In the genomic region with DNA sequence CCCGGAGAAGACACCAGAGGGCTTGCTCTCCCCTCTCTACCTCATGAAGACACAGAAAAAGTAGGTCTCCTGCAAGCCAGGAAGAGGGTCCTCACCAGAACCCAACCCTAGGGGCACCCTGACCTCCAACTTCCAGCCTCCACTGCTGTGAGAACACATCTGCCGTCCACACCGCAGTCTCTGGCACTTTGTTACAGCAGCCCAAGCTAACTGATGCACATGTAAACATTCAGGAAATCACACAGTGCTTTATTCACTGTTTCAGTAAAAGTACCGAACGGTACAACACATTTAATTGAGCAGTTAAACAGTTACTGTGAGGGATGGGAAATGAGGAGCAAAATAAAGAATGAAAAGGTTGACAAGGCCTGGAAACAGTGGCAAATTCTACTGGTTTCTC, we compare ENCODE assay signal across 21 cellular contexts. TPM values are rescaled to one million over a fixed set of nuclear protein-coding genes. Genes with fewer than 3 reads are reported as not detected.
DNase-seq lines count a peak whose midpoint lies in the region; ATAC-seq and TF ChIP-seq lines count a peak whose summit lies in the region.
"Had no signal": no experiment of that assay in that cellular context is flagged by ENCODE, and none has a peak within 500 bp of the region (broad histone marks: within the 10 kb centered on the region; RNA-seq: fewer than 3 reads in every experiment).

No MANE protein-coding gene starts in this region.

- DNase-seq in right atrium auricular region (ENCODE audit: low spot score) (no peak), heart left ventricle (no peak), WTC11 (ENCODE audit: low spot score) (no peak), glutamatergic neuron (no peak), NCI-H2196 treated with DMSO at 0.1 percent for 48 hours (lab: John Stamatoyannopoulos, UW; ENCODE audit: unreplicated experiment) (no peak), NCI-H1417 (lab: John Stamatoyannopoulos, UW) (no peak)
- DNase-seq in stimulated activated CD4-positive, alpha-beta T cell treated with anti-CD3 and anti-CD28 coated beads, Interleukin-4, amount 100 ng/mL, for 24 hours, result no peak
- DNase-seq: AML-193; CD4-positive, alpha-beta T cell; GM23248; H7; HFFc6; KG1; MG63; NCI-H1105 treated with DMSO at 0.1 percent for 48 hours; NCI-H2029; NCI-H526 treated with DMSO at 0.1 percent for 48 hours; OCI-M1; SIG-M5 had no signal

- 0 out of 2 replicates have a peak overlapping the region, but pooled peaks have one; percentile 32 for H3K27ac Mint-ChIP-seq in WTC11
- peak overlapping the region; percentile 82 for H3K27ac Mint-ChIP-seq in glutamatergic neuron (ENCODE audit: unreplicated experiment)
- H3K27ac Mint-ChIP-seq: CD4-positive, alpha-beta T cell; HFFc6 had no signal

- TF ChIP-seq POLR2A in heart left ventricle (IDR thresholded peaks at IDR 0.05), result no peak

- H3K36me3 Mint-ChIP-seq in WTC11 (peaks cover 57% of the 10 kb centered on the region), glutamatergic neuron (ENCODE audit: unreplicated experiment) (no peaks in the 10 kb centered on the region)

- 85 to 97% (median 90%) methylated on average over 5 of the region's 5 CpGs for WGBS in heart left ventricle, 4 donors

- H3K27ac ChIP-seq in right atrium auricular region (peak overlapping the region; percentile 62 to 73), heart left ventricle (peak overlapping the region in 6 of 12 donors; percentile 4 to 73 (median 18))
- H3K27ac ChIP-seq: BLaER1 treated with 17β-estradiol and CSF1 and Interleukin-3, amounts not matched to agents 10 nM and 100 nM; GM23248; SK-N-MC had no signal

- H3K9me3 ChIP-seq in right atrium auricular region (no peaks in the 10 kb centered on the region), heart left ventricle (no peaks in the 10 kb centered on the region)
- H3K9me3 ChIP-seq: BLaER1 treated with 17β-estradiol and CSF1 and Interleukin-3, amounts not matched to agents 10 nM and 100 nM; MG63 had no signal

- H3K27me3 Mint-ChIP-seq in WTC11 (ENCODE audit: low read depth), result no peaks in the 10 kb centered on the region
- peaks cover 4% of the 10 kb centered on the region for H3K27me3 Mint-ChIP-seq in glutamatergic neuron (ENCODE audit: unreplicated experiment)
- H3K27me3 Mint-ChIP-seq: CD4-positive, alpha-beta T cell had no signal

- no peak for ATAC-seq in heart left ventricle
- no peak for ATAC-seq in WTC11

- H3K36me3 ChIP-seq in right atrium auricular region (no peaks in the 10 kb centered on the region), heart left ventricle (no peaks in the 10 kb centered on the region)

- no peak overlapping the region for H3K4me3 ChIP-seq in right atrium auricular region
- H3K4me3 ChIP-seq in heart left ventricle, result peak overlapping the region in 1 of 12 donors; percentile 29
- H3K4me3 ChIP-seq: BLaER1 treated with 17β-estradiol and CSF1 and Interleukin-3, amounts not matched to agents 10 nM and 100 nM; GM23248; MG63; SK-N-MC had no signal

- no peaks in the 10 kb centered on the region for H3K27me3 ChIP-seq in right atrium auricular region
- no peaks in the 10 kb centered on the region for H3K27me3 ChIP-seq in heart left ventricle
- H3K27me3 ChIP-seq: BLaER1 treated with 17β-estradiol and CSF1 and Interleukin-3, amounts not matched to agents 10 nM and 100 nM; MG63 had no signal

- intact Hi-C loops in heart left ventricle (cut with DNase I), result loop anchor here in 2 of 10 donors (5.0 to 10.0 kb wide), 2 partner anchors 64 to 93 kb away; a partner anchor contains a TSS

- H3K4me1 Mint-ChIP-seq in WTC11 (no peaks in the 10 kb centered on the region), glutamatergic neuron (ENCODE audit: low read depth, unreplicated experiment) (peaks cover 18% of the 10 kb centered on the region)

- no peak for TF ChIP-seq CTCF in right atrium auricular region (IDR thresholded peaks at IDR 0.05)
- no peak for TF ChIP-seq CTCF in heart left ventricle (IDR thresholded peaks at IDR 0.05)
- no peak for TF ChIP-seq CTCF in WTC11 (IDR thresholded peaks at IDR 0.05)
- TF ChIP-seq CTCF in glutamatergic neuron (IDR thresholded peaks at IDR 0.05; ENCODE audit: partially characterized antibody, unreplicated experiment), result no peak

- H3K4me1 ChIP-seq in right atrium auricular region (peaks cover 0 to 13% of the 10 kb centered on the region in 2 donors), heart left ventricle (peaks cover 0 to 15% (median 7%) of the 10 kb centered on the region in 12 donors)

- CTCF ChIA-PET in WTC11 (lab: Charles Lee), result no interaction called here

- H3K4me3 Mint-ChIP-seq in WTC11, result no peak overlapping the region
- no peak overlapping the region for H3K4me3 Mint-ChIP-seq in glutamatergic neuron (ENCODE audit: unreplicated experiment)
- H3K4me3 Mint-ChIP-seq: CD4-positive, alpha-beta T cell; HFFc6 had no signal

- POLR2A ChIA-PET in WTC11 (lab: Charles Lee), result no interaction called here

- no peaks in the 10 kb centered on the region for H3K9me3 Mint-ChIP-seq in WTC11
- H3K9me3 Mint-ChIP-seq in glutamatergic neuron (ENCODE audit: unreplicated experiment), result peaks cover 4% of the 10 kb centered on the region
- H3K9me3 Mint-ChIP-seq: CD4-positive, alpha-beta T cell; HFFc6 had no signal

TF ChIP-seq in WTC11, 78 proteins besides CTCF, POLR2A, EP300 and RAD21:
- TF ChIP-seq FOXK1 (CRISPR knock-in tag; IDR thresholded peaks at IDR 0.05) (no peak), CBFB (CRISPR knock-in tag; IDR thresholded peaks at IDR 0.05; ENCODE audit: low read depth) (no peak), FOXJ3 (CRISPR knock-in tag; IDR thresholded peaks at IDR 0.05; ENCODE audit: borderline replicate concordance) (no peak), ZNF416 (CRISPR knock-in tag; IDR thresholded peaks at IDR 0.05) (no peak), NR1H2 (CRISPR knock-in tag; IDR thresholded peaks at IDR 0.05) (no peak), JAZF1 (CRISPR knock-in tag; IDR thresholded peaks at IDR 0.05) (no peak)
- TF ChIP-seq, protein P1, sequence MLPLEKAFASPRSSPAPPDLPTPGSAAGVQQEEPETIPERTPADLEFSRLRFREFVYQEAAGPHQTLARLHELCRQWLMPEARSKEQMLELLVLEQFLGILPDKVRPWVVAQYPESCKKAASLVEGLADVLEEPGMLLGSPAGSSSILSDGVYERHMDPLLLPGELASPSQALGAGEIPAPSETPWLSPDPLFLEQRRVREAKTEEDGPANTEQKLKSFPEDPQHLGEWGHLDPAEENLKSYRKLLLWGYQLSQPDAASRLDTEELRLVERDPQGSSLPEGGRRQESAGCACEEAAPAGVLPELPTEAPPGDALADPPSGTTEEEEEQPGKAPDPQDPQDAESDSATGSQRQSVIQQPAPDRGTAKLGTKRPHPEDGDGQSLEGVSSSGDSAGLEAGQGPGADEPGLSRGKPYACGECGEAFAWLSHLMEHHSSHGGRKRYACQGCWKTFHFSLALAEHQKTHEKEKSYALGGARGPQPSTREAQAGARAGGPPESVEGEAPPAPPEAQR (CRISPR knock-in tag; IDR thresholded peaks at IDR 0.05), result no peak
- TF ChIP-seq, protein P2, sequence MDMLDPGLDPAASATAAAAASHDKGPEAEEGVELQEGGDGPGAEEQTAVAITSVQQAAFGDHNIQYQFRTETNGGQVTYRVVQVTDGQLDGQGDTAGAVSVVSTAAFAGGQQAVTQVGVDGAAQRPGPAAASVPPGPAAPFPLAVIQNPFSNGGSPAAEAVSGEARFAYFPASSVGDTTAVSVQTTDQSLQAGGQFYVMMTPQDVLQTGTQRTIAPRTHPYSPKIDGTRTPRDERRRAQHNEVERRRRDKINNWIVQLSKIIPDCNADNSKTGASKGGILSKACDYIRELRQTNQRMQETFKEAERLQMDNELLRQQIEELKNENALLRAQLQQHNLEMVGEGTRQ (CRISPR knock-in tag; IDR thresholded peaks at IDR 0.05), result no peak
- TF ChIP-seq, protein P3, sequence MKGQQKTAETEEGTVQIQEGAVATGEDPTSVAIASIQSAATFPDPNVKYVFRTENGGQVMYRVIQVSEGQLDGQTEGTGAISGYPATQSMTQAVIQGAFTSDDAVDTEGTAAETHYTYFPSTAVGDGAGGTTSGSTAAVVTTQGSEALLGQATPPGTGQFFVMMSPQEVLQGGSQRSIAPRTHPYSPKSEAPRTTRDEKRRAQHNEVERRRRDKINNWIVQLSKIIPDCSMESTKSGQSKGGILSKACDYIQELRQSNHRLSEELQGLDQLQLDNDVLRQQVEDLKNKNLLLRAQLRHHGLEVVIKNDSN (CRISPR knock-in tag; IDR thresholded peaks at IDR 0.05), result no peak
- TF ChIP-seq, protein P4, sequence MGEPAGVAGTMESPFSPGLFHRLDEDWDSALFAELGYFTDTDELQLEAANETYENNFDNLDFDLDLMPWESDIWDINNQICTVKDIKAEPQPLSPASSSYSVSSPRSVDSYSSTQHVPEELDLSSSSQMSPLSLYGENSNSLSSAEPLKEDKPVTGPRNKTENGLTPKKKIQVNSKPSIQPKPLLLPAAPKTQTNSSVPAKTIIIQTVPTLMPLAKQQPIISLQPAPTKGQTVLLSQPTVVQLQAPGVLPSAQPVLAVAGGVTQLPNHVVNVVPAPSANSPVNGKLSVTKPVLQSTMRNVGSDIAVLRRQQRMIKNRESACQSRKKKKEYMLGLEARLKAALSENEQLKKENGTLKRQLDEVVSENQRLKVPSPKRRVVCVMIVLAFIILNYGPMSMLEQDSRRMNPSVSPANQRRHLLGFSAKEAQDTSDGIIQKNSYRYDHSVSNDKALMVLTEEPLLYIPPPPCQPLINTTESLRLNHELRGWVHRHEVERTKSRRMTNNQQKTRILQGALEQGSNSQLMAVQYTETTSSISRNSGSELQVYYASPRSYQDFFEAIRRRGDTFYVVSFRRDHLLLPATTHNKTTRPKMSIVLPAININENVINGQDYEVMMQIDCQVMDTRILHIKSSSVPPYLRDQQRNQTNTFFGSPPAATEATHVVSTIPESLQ (CRISPR knock-in tag; IDR thresholded peaks at IDR 0.05), result no peak

RNA-seq across cellular contexts. Expression of a gene that starts 18.3 kb away (rescaled TPM):
- total RNA-seq in right atrium auricular region (1 to 10 TPM in 1 of 2 donors, under 1 TPM in 1; 0.70 to 1.5 TPM), heart left ventricle (10 to 100 TPM in 1 of 9 donors, 1 to 10 TPM in 4, under 1 TPM in 4; 0.50 to 10.1 (median 1.0) TPM), WTC11 (2021) (90.5 to 98.7 TPM (median 90.8 TPM) in 3 replicates), glutamatergic neuron (ENCODE audit: unreplicated experiment) (42.8 TPM)
- polyA plus RNA-seq in heart left ventricle, result 1 to 10 TPM; 1.1 to 4.0 TPM

RNA-seq across cellular contexts. Expression of a gene that starts 30.1 kb away (rescaled TPM):
- total RNA-seq in right atrium auricular region (1 to 10 TPM in 1 of 2 donors, under 1 TPM in 1; 0.90 to 1.8 TPM), heart left ventricle (1 to 10 TPM in 6 of 9 donors, under 1 TPM in 3; 0.31 to 2.3 (median 1.3) TPM), WTC11 (2021) (19.7 to 21.1 TPM (median 20.5 TPM) in 3 replicates), glutamatergic neuron (ENCODE audit: unreplicated experiment) (39.2 TPM)
- under 1 TPM; 0.53 to 0.55 TPM for polyA plus RNA-seq in heart left ventricle
